ENCODE assay signal across 13 cellular contexts in genomic region chr1:27669876-27670275, GRCh38. TPM values are rescaled to one million over a fixed set of nuclear protein-coding genes. Genes with fewer than 3 reads are reported as not detected.
DNase-seq lines count a peak whose midpoint lies in the region; ATAC-seq and TF ChIP-seq lines count a peak whose summit lies in the region.
"Had no signal": no experiment of that assay in that cellular context is flagged by ENCODE, and none has a peak within 500 bp of the region (broad histone marks: within the 10 kb centered on the region; RNA-seq: fewer than 3 reads in every experiment).

No MANE protein-coding gene starts in this region.

- H3K36me3 Mint-ChIP-seq in activated T-cell treated with anti-CD3 and anti-CD28 coated beads, Interleukin-2, amount 50 U/mL, for 24 hours (ENCODE audit: low read depth), result peaks cover 19% of the 10 kb centered on the region
- H3K36me3 Mint-ChIP-seq in T-cell (peaks cover 21% of the 10 kb centered on the region), endodermal cell (ENCODE audit: low read depth) (no peaks in the 10 kb centered on the region)

- no peaks in the 10 kb centered on the region for H3K9me3 Mint-ChIP-seq in activated T-cell treated with anti-CD3 and anti-CD28 coated beads, Interleukin-2, amount 50 U/mL, for 24 hours
- H3K9me3 Mint-ChIP-seq in T-cell, result no peaks in the 10 kb centered on the region
- H3K9me3 Mint-ChIP-seq in endodermal cell, result no peaks in the 10 kb centered on the region

- H3K9me3 ChIP-seq in endodermal cell (ENCODE audit: control insufficient read depth, low read length) (no peaks in the 10 kb centered on the region), smooth muscle cell (replicated peaks; ENCODE audit: low read depth) (no peaks in the 10 kb centered on the region)
- H3K9me3 ChIP-seq: tibial artery had no signal

- TF ChIP-seq CTCF in endodermal cell (conservative IDR thresholded peaks at IDR 0.05) (no peak), smooth muscle cell (IDR thresholded peaks at IDR 0.05; ENCODE audit: borderline replicate concordance, insufficient read depth, poor library complexity, severe bottlenecking) (peak; percentile 3)

- no peak for ATAC-seq in T-cell (replicated peaks in 1 of 4)

- peak overlapping the region; percentile 88 for H3K27ac Mint-ChIP-seq in activated T-cell treated with anti-CD3 and anti-CD28 coated beads, Interleukin-2, amount 50 U/mL, for 24 hours
- peak overlapping the region; percentile 40 to 90 for H3K27ac Mint-ChIP-seq in T-cell
- H3K27ac Mint-ChIP-seq in endodermal cell, result no peak overlapping the region

- H4K20me1 ChIP-seq in smooth muscle cell (ENCODE audit: low read depth), result no peaks in the 10 kb centered on the region

- 81 to 100% methylated on average over 2 to 4 of the region's 4 CpGs for WGBS in endodermal cell (ENCODE audit: insufficient coverage in 1 of 2, insufficient read length in 1 of 2), 2 experiments
- 95% methylated on average over 4 of the region's 4 CpGs for WGBS in smooth muscle cell (ENCODE audit: low lambda C conversion rate)

- H3K9ac ChIP-seq in endodermal cell (ENCODE audit: extremely low read depth, low read length, poor library complexity, severe bottlenecking), result no peak overlapping the region
- no peak overlapping the region for H3K9ac ChIP-seq in smooth muscle cell (ENCODE audit: low read depth)

- H3K4me2 ChIP-seq in smooth muscle cell, result peak overlapping the region; percentile 91

- CTCF ChIA-PET in T-cell (lab: Charles Lee), result interaction anchor here (0.7 to 1.8 kb wide), 25 partner anchors 8 to 1212 kb away, joined by 3 to 15 read pairs (median 4); partner anchors contain the start of genes AHDC1 (in 1 of the 2), FAM76A (in 1 of the 2), STX12 (in 1 of the 2) and WASF2 (in 1 of the 2)

- H2AFZ ChIP-seq in smooth muscle cell (ENCODE audit: low read depth), result no peak overlapping the region

- H3K27me3 Mint-ChIP-seq in activated T-cell treated with anti-CD3 and anti-CD28 coated beads, Interleukin-2, amount 50 U/mL, for 24 hours, result no peaks in the 10 kb centered on the region
- H3K27me3 Mint-ChIP-seq in T-cell, result no peaks in the 10 kb centered on the region
- H3K27me3 Mint-ChIP-seq in endodermal cell (ENCODE audit: insufficient read depth), result peaks cover 18% of the 10 kb centered on the region

- peak overlapping the region; percentile 79 for H3K4me3 Mint-ChIP-seq in activated T-cell treated with anti-CD3 and anti-CD28 coated beads, Interleukin-2, amount 50 U/mL, for 24 hours
- peak overlapping the region; percentile 74 to 95 (median 89) for H3K4me3 Mint-ChIP-seq in T-cell
- no peak overlapping the region for H3K4me3 Mint-ChIP-seq in endodermal cell

- no peak for DNase-seq in activated T-cell treated with anti-CD3 and anti-CD28 coated beads, Interleukin-2, amount 50 U/mL, for 24 hours
- no peak for DNase-seq in activated T-cell treated with anti-CD3 and anti-CD28 coated beads, Interleukin-2, amount 50 U/mL, for 48 hours
- DNase-seq in T-cell (no peak), endodermal cell (peak; percentile 31), smooth muscle cell (lab: John Stamatoyannopoulos, UW; ENCODE audit: unreplicated experiment) (no peak), Kasumi-1 (lab: John Stamatoyannopoulos, UW) (no peak), EL (no peak)
- no peak for DNase-seq in effector CD4-positive, alpha-beta T cell
- DNase-seq: NCI-H187 treated with DMSO at 0.1 percent for 48 hours had no signal

- peaks cover 4% of the 10 kb centered on the region for H3F3A ChIP-seq in smooth muscle cell (ENCODE audit: low read depth)

- peaks cover 10% of the 10 kb centered on the region for H3K27me3 ChIP-seq in endodermal cell (ENCODE audit: control insufficient read depth, insufficient read depth, low read length, poor library complexity, severe bottlenecking)
- H3K27me3 ChIP-seq in smooth muscle cell (ENCODE audit: low read depth), result no peaks in the 10 kb centered on the region
- H3K27me3 ChIP-seq: brain microvascular endothelial cell, tibial artery had no signal

- no peak overlapping the region for H3K27ac ChIP-seq in endodermal cell (ENCODE audit: low read depth, low read length)
- H3K27ac ChIP-seq in smooth muscle cell (ENCODE audit: low read depth), result no peak overlapping the region
- H3K27ac ChIP-seq: brain microvascular endothelial cell, epithelial cell of prostate had no signal

- H3K4me3 ChIP-seq in endodermal cell (ENCODE audit: low read length) (no peak overlapping the region), smooth muscle cell (no peak overlapping the region)

- H3K4me1 ChIP-seq in endodermal cell (ENCODE audit: control insufficient read depth, insufficient read depth, low read length), result no peaks in the 10 kb centered on the region
- H3K4me1 ChIP-seq in smooth muscle cell (ENCODE audit: low read depth), result no peaks in the 10 kb centered on the region

- POLR2A ChIA-PET in T-cell (lab: Charles Lee), result interaction anchor here in 1 of 2 donors (0.6 to 1.2 kb wide), 4 partner anchors 56 to 973 kb away, joined by 3 to 9 read pairs (median 4); partner anchors contain the start of gene FAM76A

- peaks cover 43% of the 10 kb centered on the region for H3K4me1 Mint-ChIP-seq in activated T-cell treated with anti-CD3 and anti-CD28 coated beads, Interleukin-2, amount 50 U/mL, for 24 hours (ENCODE audit: low read depth)
- H3K4me1 Mint-ChIP-seq in T-cell (peaks cover 32 to 46% (median 43%) of the 10 kb centered on the region in 3 donors), endodermal cell (peaks cover 6% of the 10 kb centered on the region)

- H3K36me3 ChIP-seq in endodermal cell (ENCODE audit: control insufficient read depth, insufficient read depth, low read length) (no peaks in the 10 kb centered on the region), smooth muscle cell (ENCODE audit: low read depth) (no peaks in the 10 kb centered on the region)
- H3K36me3 ChIP-seq: brain microvascular endothelial cell had no signal

- no peaks in the 10 kb centered on the region for H3K79me2 ChIP-seq in smooth muscle cell (ENCODE audit: low read depth)

RNA-seq across cellular contexts. Expression of gene IFI6, which starts 2.1 kb away (rescaled TPM):
- total RNA-seq in T-cell, result 10 to 100 TPM; 28.2 to 52.1 (median 40.7) TPM
- total RNA-seq in endodermal cell, result 1 to 10 TPM in 1 of 2 donors, under 1 TPM in 1; 0.71 to 1.1 TPM
- polyA plus RNA-seq in endodermal cell (2013, experiment 1 of 2), result 27.2 TPM
- 22.0 TPM for polyA plus RNA-seq in endodermal cell (2013, experiment 2 of 2)
- total RNA-seq in smooth muscle cell, result 16.3 and 26.7 TPM in 2 replicates
- polyA plus RNA-seq in smooth muscle cell, result 43.7 and 51.5 TPM in 2 replicates

RNA-seq across cellular contexts. Expression of gene FGR, which starts 34.9 kb away (rescaled TPM):
- total RNA-seq in T-cell, result 10 to 100 TPM in 2 of 5 donors, 1 to 10 TPM in 3; 3.2 to 37.3 (median 5.7) TPM
- not detected for total RNA-seq in endodermal cell
- polyA plus RNA-seq in endodermal cell (2013, experiment 1 of 2), result 0.14 TPM
- polyA plus RNA-seq in endodermal cell (2013, experiment 2 of 2), result not detected
- total RNA-seq in smooth muscle cell, result 1.3 TPM in 1 of 2 replicates, not detected in the other
- polyA plus RNA-seq in smooth muscle cell, result 0.10 and 0.65 TPM in 2 replicates
- polyA plus RNA-seq: AG04450 had no signal

RNA-seq across cellular contexts. Expression of gene FAM76A, which starts 55.9 kb away (rescaled TPM):
- total RNA-seq in T-cell, result 10 to 100 TPM; 18.1 to 23.4 (median 21.2) TPM
- total RNA-seq in endodermal cell, result 10 to 100 TPM; 13.0 to 14.7 TPM
- polyA plus RNA-seq in endodermal cell (2013, experiment 1 of 2), result 11.1 TPM
- 10.6 TPM for polyA plus RNA-seq in endodermal cell (2013, experiment 2 of 2)
- 9.0 and 16.0 TPM in 2 replicates for total RNA-seq in smooth muscle cell
- polyA plus RNA-seq in smooth muscle cell, result 2.3 and 3.1 TPM in 2 replicates
